In the genomic region with DNA sequence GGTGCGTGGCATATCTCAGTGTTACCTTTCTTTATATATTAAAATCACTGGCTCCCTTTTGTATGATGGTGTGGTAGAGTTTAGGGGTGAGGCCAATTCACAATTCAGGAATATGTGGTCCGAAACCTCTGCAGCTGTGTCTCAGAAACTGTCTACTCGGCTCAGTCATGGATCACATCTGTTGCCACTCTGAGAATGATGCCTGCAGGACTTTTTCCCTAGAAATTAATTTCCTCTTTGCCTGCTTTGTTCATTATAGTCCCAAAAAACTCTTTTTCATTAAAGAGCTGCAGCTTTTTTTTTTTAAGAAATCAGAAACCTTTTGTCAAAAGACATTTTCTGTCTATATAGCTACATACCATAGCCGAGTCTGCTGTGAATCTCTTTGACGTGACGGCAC, we compare ENCODE assay signal across 16 cellular contexts.
DNase-seq lines count a peak whose midpoint lies in the region; ATAC-seq and TF ChIP-seq lines count a peak whose summit lies in the region.
"Had no signal": no experiment of that assay in that cellular context is flagged by ENCODE, and none has a peak within 500 bp of the region (broad histone marks: within the 10 kb centered on the region; RNA-seq: fewer than 3 reads in every experiment).

No MANE protein-coding gene starts in this region.

- no peaks in the 10 kb centered on the region for H3K9me2 ChIP-seq in PC-3 (replicated peaks; ENCODE audit: low read length)

- POLR2A ChIA-PET in PC-3 (lab: Charles Lee; ENCODE audit: unreplicated experiment): no interaction called here

- H2AFZ ChIP-seq in PC-3 (ENCODE audit: low read length): peak overlapping the region; percentile 30; the same call in 1 of the 2 replicates
- H2AFZ ChIP-seq: GM23248 had no signal

- TF ChIP-seq CTCF in PC-3 (conservative IDR thresholded peaks at IDR 0.05; ENCODE audit: low read depth, low read length): no peak

- H4K20me1 ChIP-seq in PC-3 (ENCODE audit: low read length): no peaks in the 10 kb centered on the region

- no peak overlapping the region for H3K4me3 ChIP-seq in PC-3 (ENCODE audit: low read length)
- H3K4me3 ChIP-seq: GM12878, GM23248 had no signal

- peak overlapping the region; percentile 46; the same call in 1 of the 2 replicates for H3K4me2 ChIP-seq in PC-3 (ENCODE audit: low read length)

- no peaks in the 10 kb centered on the region for H3K36me3 ChIP-seq in PC-3 (ENCODE audit: low read depth, low read length)

- DNase-seq in COLO829 (ENCODE audit: low spot score): peak; percentile 1
- DNase-seq in PC-3: no peak
- DNase-seq in epidermal melanocyte (ENCODE audit: insufficient read length, low spot score): peak; percentile 70
- no peak for DNase-seq in substantia nigra (lab: John Stamatoyannopoulos, UW)
- no peak for DNase-seq in NCI-H345 treated with DMSO at 0.1 percent for 48 hours (lab: John Stamatoyannopoulos, UW; ENCODE audit: unreplicated experiment)
- no peak for DNase-seq in retina
- DNase-seq: C1 segment of cervical spinal cord; CD4-positive, alpha-beta memory T cell; DMS 273 treated with DMSO at 0.1 percent for 48 hours; DMS79; EL; GDM1; GM23248; H7; HCEC 1CT had no signal

- no peak for ATAC-seq in PC-3
- ATAC-seq: GM12878 had no signal

- no peak overlapping the region for H3K9ac ChIP-seq in PC-3 (ENCODE audit: low read length)
- H3K9ac ChIP-seq: GM23248 had no signal

- no peaks in the 10 kb centered on the region for H3K9me3 ChIP-seq in PC-3 (ENCODE audit: low read length)

- no peaks in the 10 kb centered on the region for H3K79me2 ChIP-seq in PC-3 (ENCODE audit: low read length)

- no peaks in the 10 kb centered on the region; the same call in 1 of the 2 replicates for H3K4me1 ChIP-seq in PC-3 (ENCODE audit: insufficient read depth, low read length)

- no TSS peak for BruUV-seq in PC-3 (replicated peaks; lab: Mats Ljungman, UMichigan)

- intact Hi-C loops in PC-3 (cut with micrococcal nuclease): no loop called here

- CTCF ChIA-PET in PC-3 (lab: Charles Lee): no interaction called here

- H3F3A ChIP-seq in PC-3 (ENCODE audit: low read length, unreplicated experiment): no peaks in the 10 kb centered on the region

- H3K27ac ChIP-seq in PC-3 (ENCODE audit: low read length) (no peak overlapping the region), substantia nigra (ENCODE audit: low read depth, low read length, poor library complexity, severe bottlenecking) (no peak overlapping the region)
- H3K27ac ChIP-seq: GM23248 had no signal

- no peaks in the 10 kb centered on the region for H3K27me3 ChIP-seq in PC-3 (ENCODE audit: low read length)

Comparison
In these comparisons a context has a peak if more than half of its experiments do, and no peak if none do; other contexts are left out.
1. DNase-seq: peak in COLO829 (single experiment) and epidermal melanocyte (single experiment); none in PC-3 (single experiment), substantia nigra (0 of 49), NCI-H345 treated with DMSO at 0.1 percent for 48 hours (single experiment) and retina (single experiment).